In genomic region chr6:44151348-44152108, GRCh38 we compare ENCODE assay signal across 8 cellular contexts. TPM values are rescaled to one million over a fixed set of nuclear protein-coding genes. Genes with fewer than 3 reads are reported as not detected.
DNase-seq lines count a peak whose midpoint lies in the region; TF ChIP-seq lines count a peak whose summit lies in the region.

No MANE protein-coding gene starts in this region.

- H2BK12ac ChIP-seq in H9 (ENCODE audit: insufficient read length, low read depth, low read length) = no peak overlapping the region

- WGBS in H9 (ENCODE audit: extremely low coverage, insufficient read length, low lambda C conversion rate) = no CpG with 5 or more reads among the region's 31 CpGs

- H3K18ac ChIP-seq in H9 (ENCODE audit: insufficient read length, low read depth, low read length) = no peak overlapping the region

- H4K91ac ChIP-seq in H9 (ENCODE audit: insufficient read length, low read depth, low read length) = no peak overlapping the region

- H2AK5ac ChIP-seq in H9 (ENCODE audit: insufficient read length, low read length) = no peak overlapping the region

- H3K9me3 Mint-ChIP-seq in H9 = no peaks in the 10 kb centered on the region

- no peak overlapping the region for H3K9ac ChIP-seq in H9 (ENCODE audit: extremely low read depth, insufficient read length, low read length)

- H3K27ac Mint-ChIP-seq in H9 = no peak overlapping the region

- no peaks in the 10 kb centered on the region for H3K9me3 ChIP-seq in H9 (ENCODE audit: control insufficient read depth, low read depth, low read length)

- peaks cover 16 to 21% of the 10 kb centered on the region in 2 experiments for H3K4me1 Mint-ChIP-seq in H9

- no peak overlapping the region for H2BK15ac ChIP-seq in H9 (ENCODE audit: low read depth, low read length)

- H4K5ac ChIP-seq in H9 (ENCODE audit: insufficient read length, low read depth, low read length) = no peak overlapping the region

- H2BK120ac ChIP-seq in H9 (ENCODE audit: low read depth, low read length, poor library complexity, severe bottlenecking) = no peak overlapping the region

- no peak overlapping the region for H3K4me3 Mint-ChIP-seq in H9

- H3K4me1 ChIP-seq in H9 (ENCODE audit: insufficient read depth, low read length) = peaks cover 4% of the 10 kb centered on the region; the same call in 1 of the 2 replicates

- H3K56ac ChIP-seq in H9 (ENCODE audit: insufficient read length, low read depth, low read length) = no peak overlapping the region

- H4K8ac ChIP-seq in H9 (replicated peaks; ENCODE audit: insufficient read length, low read depth, low read length) = no peak overlapping the region

- no peak overlapping the region for H3K27ac ChIP-seq in H9 (ENCODE audit: insufficient read length, low read depth, low read length)
- peak overlapping the region in 7 of 59 donors; percentile 11 to 62 (median 21) for H3K27ac ChIP-seq in dorsolateral prefrontal cortex

- no peak overlapping the region for H3K4ac ChIP-seq in H9 (ENCODE audit: low read depth, low read length)

- no peak overlapping the region for H2BK5ac ChIP-seq in H9 (ENCODE audit: insufficient read length, low read length)

- TF ChIP-seq CTCF in H9 (conservative IDR thresholded peaks at IDR 0.05) = peak; percentile 100
- TF ChIP-seq CTCF in dorsolateral prefrontal cortex (IDR thresholded peaks at IDR 0.05 in 54 of 56, conservative IDR thresholded peaks at IDR 0.05 in 2 of 56; ENCODE audit: low read depth in 1 of 56, partially characterized antibody in 56 of 56) = peak; percentile 90 to 100 (median 99)

- peaks cover 12 to 46% (median 35%) of the 10 kb centered on the region in 3 experiments for H3K36me3 Mint-ChIP-seq in H9 (ENCODE audit: insufficient read depth in 1 of 3, low read depth in 3 of 3)

- H3K23me2 ChIP-seq in H9 (ENCODE audit: insufficient read length, low read depth, low read length, poor library complexity, severe bottlenecking) = no peaks in the 10 kb centered on the region

- no peaks in the 10 kb centered on the region for H3K79me1 ChIP-seq in H9 (ENCODE audit: insufficient read depth, low read depth, low read length, poor library complexity, severe bottlenecking)

- peak; percentile 84 for DNase-seq in DMS53 treated with DMSO at 0.1 percent for 48 hours (lab: John Stamatoyannopoulos, UW; ENCODE audit: unreplicated experiment)
- peak; percentile 85 for DNase-seq in H9
- peak; percentile 49 to 71 for DNase-seq in NCI-H1930 (lab: John Stamatoyannopoulos, UW)
- peak; percentile 74 to 77 for DNase-seq in activated CD4-positive, alpha-beta T cell treated with anti-CD3 and anti-CD28 coated beads, Interleukin-2, amount 50 U/mL, for 4 hours
- DNase-seq in dorsolateral prefrontal cortex = peak; percentile 55 to 84 (median 70)
- DNase-seq in medulla oblongata (ENCODE audit: extremely low spot score) = peak; percentile 50
- peak; percentile 61 for DNase-seq in stimulated activated CD8-positive, alpha-beta memory T cell treated with anti-CD3 and anti-CD28 coated beads, Interleukin-15, amount 100 ng/mL, for 1 hour (ENCODE audit: low read depth)
- no peak for DNase-seq in GOT3 (lab: John Stamatoyannopoulos, UW)

- peaks cover 4% of the 10 kb centered on the region for H4K20me1 ChIP-seq in H9 (ENCODE audit: control insufficient read depth, insufficient read depth, insufficient read length)

- H3K79me2 ChIP-seq in H9 (ENCODE audit: insufficient read depth, low read length) = no peaks in the 10 kb centered on the region

- no peak overlapping the region for H3T11ph ChIP-seq in H9 (ENCODE audit: low read length)

- H3K27me3 ChIP-seq in H9 (ENCODE audit: insufficient read depth, low read length) (no peaks in the 10 kb centered on the region), dorsolateral prefrontal cortex (no peaks in the 10 kb centered on the region)

- peak overlapping the region in 8 of 59 donors; percentile 3 to 34 (median 20) for H3K4me3 ChIP-seq in dorsolateral prefrontal cortex

- H2AFZ ChIP-seq in H9 (ENCODE audit: low read length) = no peak overlapping the region

- no peak overlapping the region for H3K23ac ChIP-seq in H9 (ENCODE audit: insufficient read length, low read depth, low read length)

- no peak overlapping the region for H3K4me2 ChIP-seq in H9 (ENCODE audit: insufficient read depth, insufficient read length, low read length)

- no peak overlapping the region for H2BK20ac ChIP-seq in H9 (ENCODE audit: low read depth, low read length, poor library complexity, severe bottlenecking)

- intact Hi-C loops in dorsolateral prefrontal cortex (cut with DNase I) = loop anchor here (1.0 to 5.0 kb wide), 2 partner anchors 54 kb away; no protein-coding TSS in a partner anchor

- H3K14ac ChIP-seq in H9 (ENCODE audit: insufficient read depth, low read length) = no peak overlapping the region

- H3K27me3 Mint-ChIP-seq in H9 (ENCODE audit: low read depth) = peaks cover 2% of the 10 kb centered on the region; the same call in 1 of the 2 replicates

RNA-seq across cellular contexts. Expression of gene CAPN11, which starts 7.1 kb away (rescaled TPM):
- total RNA-seq in H9 (2021) (0.28 and 0.29 TPM in 2 replicates), dorsolateral prefrontal cortex (1 to 10 TPM in 6 of 120 experiments, under 1 TPM in 48, not detected in 66; 0.17 to 1.6 (median 0.43) TPM)

RNA-seq across cellular contexts. Expression of gene TMEM63B, which starts 24.2 kb away (rescaled TPM):
- total RNA-seq in H9 (2021) (56.3 and 56.8 TPM in 2 replicates), dorsolateral prefrontal cortex (10 to 100 TPM; 42.4 to 95.8 (median 66.6) TPM)

RNA-seq across cellular contexts. Expression of gene MRPL14, which starts 24.3 kb away (rescaled TPM):
- 80.1 and 80.3 TPM in 2 replicates for total RNA-seq in H9 (2021)
- total RNA-seq in dorsolateral prefrontal cortex = 10 to 100 TPM; 16.9 to 35.7 (median 25.3) TPM
